Comparison of ENCODE assay signal across 1 cellular context in the genomic region with DNA sequence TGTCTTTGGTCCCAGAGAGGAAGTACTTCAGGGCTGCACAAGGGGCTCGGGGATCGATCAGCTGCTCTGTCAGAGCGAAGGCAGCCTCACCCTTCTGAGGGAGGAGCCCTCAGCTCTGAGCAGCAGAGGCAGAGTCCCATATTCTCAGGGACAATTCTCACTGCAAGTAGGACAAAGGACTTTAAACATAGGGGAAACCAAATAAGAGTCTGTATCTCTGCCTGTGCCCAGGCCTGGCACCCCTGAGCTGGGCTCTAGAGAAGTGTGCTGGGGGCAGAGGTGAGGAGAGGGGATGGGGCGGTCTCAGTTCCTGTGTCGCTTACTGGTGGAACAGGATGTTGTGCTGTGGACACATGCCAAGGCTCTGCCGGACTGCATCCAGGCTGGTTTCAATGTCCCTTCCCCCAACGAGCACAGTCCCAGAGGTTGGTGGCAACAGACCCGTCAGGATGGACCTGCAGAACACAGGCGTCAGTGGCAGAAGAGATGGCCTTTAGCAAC.
TF ChIP-seq lines count a peak whose summit lies in the region.

No MANE protein-coding gene starts in this region.

TF ChIP-seq in HEK293, 187 proteins besides CTCF, POLR2A, EP300 and RAD21 (continued from another document):
- TF ChIP-seq, protein P1, sequence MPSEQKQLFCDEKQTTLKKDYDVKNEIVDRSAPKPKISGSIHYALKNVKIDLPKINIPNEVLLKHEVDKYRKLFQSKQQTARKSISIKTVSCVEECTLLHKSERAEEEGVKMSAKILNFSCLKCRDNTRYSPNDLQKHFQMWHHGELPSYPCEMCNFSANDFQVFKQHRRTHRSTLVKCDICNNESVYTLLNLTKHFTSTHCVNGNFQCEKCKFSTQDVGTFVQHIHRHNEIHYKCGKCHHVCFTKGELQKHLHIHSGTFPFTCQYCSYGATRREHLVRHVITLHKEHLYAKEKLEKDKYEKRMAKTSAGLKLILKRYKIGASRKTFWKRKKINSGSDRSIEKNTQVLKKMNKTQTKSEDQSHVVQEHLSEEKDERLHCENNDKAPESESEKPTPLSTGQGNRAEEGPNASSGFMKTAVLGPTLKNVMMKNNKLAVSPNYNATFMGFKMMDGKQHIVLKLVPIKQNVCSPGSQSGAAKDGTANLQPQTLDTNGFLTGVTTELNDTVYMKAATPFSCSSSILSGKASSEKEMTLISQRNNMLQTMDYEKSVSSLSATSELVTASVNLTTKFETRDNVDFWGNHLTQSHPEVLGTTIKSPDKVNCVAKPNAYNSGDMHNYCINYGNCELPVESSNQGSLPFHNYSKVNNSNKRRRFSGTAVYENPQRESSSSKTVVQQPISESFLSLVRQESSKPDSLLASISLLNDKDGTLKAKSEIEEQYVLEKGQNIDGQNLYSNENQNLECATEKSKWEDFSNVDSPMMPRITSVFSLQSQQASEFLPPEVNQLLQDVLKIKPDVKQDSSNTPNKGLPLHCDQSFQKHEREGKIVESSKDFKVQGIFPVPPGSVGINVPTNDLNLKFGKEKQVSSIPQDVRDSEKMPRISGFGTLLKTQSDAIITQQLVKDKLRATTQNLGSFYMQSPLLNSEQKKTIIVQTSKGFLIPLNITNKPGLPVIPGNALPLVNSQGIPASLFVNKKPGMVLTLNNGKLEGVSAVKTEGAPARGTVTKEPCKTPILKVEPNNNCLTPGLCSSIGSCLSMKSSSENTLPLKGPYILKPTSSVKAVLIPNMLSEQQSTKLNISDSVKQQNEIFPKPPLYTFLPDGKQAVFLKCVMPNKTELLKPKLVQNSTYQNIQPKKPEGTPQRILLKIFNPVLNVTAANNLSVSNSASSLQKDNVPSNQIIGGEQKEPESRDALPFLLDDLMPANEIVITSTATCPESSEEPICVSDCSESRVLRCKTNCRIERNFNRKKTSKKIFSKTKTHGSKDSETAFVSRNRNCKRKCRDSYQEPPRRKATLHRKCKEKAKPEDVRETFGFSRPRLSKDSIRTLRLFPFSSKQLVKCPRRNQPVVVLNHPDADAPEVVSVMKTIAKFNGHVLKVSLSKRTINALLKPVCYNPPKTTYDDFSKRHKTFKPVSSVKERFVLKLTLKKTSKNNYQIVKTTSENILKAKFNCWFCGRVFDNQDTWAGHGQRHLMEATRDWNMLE (tag by site-specific recombination; conservative IDR thresholded peaks at IDR 0.05; ENCODE audit: low read depth): no peak
- TF ChIP-seq ZNF2 (tag by site-specific recombination; IDR thresholded peaks at IDR 0.05): no peak
- TF ChIP-seq ZNF37A (tag by site-specific recombination; IDR thresholded peaks at IDR 0.05): no peak
